10 cellular contexts compared by ENCODE assay signal in the genomic region with DNA sequence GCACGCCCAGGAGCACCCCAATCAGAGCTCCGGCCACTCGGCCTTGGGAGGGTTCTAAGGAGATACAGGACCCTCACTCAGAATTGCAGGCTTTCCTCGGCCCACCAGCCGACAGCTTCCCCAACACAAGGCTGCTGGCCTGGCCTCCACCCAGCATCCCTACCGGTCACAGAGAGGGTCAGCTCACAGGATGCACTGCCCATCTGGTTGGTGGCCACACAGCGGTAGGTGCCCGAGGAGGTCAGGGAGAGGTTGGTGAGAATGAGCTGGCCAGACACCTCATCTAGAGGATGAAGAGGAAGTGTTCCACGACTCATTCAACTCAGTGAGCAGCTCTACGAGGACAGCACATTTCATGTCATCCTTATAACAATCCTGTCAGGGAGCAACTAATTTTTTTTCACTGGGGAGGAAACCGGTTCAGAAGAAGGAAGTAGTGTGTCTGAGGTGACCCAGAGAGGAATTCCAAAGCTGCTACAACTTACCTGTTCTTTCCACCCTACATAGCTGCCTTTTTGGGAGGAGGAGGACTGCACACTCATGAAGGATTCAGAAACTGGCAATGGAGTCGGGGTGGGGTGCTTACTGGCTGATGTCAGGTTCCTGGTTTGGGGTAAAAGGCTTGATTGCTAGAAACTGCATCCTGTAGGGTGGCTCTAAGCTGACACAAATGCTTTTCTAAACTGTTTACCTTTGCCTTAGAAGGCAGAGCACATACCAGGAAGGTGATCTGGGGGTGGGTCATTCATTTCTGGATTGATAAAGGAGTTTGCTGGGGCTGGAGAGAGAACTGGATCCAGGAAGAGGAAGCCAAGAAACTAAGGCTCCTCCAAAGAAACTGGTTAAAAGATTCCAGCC. TPM values are rescaled to one million over a fixed set of nuclear protein-coding genes. Genes with fewer than 3 reads are reported as not detected.
DNase-seq lines count a peak whose midpoint lies in the region; ATAC-seq and TF ChIP-seq lines count a peak whose summit lies in the region.
"Had no signal": no experiment of that assay in that cellular context is flagged by ENCODE, and none has a peak within 500 bp of the region (broad histone marks: within the 10 kb centered on the region; RNA-seq: fewer than 3 reads in every experiment).

No MANE protein-coding gene starts in this region.

- peak overlapping the region in 7 of 10 donors; percentile 3 to 78 (median 46) for H3K27ac Mint-ChIP-seq in naive thymus-derived CD8-positive, alpha-beta T cell

- H3K4me3 Mint-ChIP-seq in naive thymus-derived CD8-positive, alpha-beta T cell: peak overlapping the region in 4 of 10 donors; percentile 10 to 49 (median 27)

- ATAC-seq in naive thymus-derived CD8-positive, alpha-beta T cell: no peak
- no peak for ATAC-seq in GM21360 (IDR thresholded peaks at IDR 0.05; ENCODE audit: unreplicated experiment)

- POLR2A ChIA-PET in naive thymus-derived CD8-positive, alpha-beta T cell (lab: Charles Lee): interaction anchor here (1.1 to 1.3 kb wide), 2 partner anchors 9 to 52 kb away, joined by 4 to 5 read pairs; a partner anchor contains a TSS

- no peak overlapping the region for H3K4me3 ChIP-seq in choroid plexus epithelial cell (ENCODE audit: low read depth, low read length)
- H3K4me3 ChIP-seq: suprapubic skin had no signal

- peaks cover 5 to 39% (median 20%) of the 10 kb centered on the region in 4 donors for H3K4me1 Mint-ChIP-seq in naive thymus-derived CD8-positive, alpha-beta T cell

- no peaks in the 10 kb centered on the region for H3K9me3 Mint-ChIP-seq in naive thymus-derived CD8-positive, alpha-beta T cell

- peaks cover 0 to 3% (median 2%) of the 10 kb centered on the region in 5 donors for H3K27me3 Mint-ChIP-seq in naive thymus-derived CD8-positive, alpha-beta T cell

- H3K36me3 Mint-ChIP-seq in naive thymus-derived CD8-positive, alpha-beta T cell: no peaks in the 10 kb centered on the region

- no peak for TF ChIP-seq CTCF in choroid plexus epithelial cell (conservative IDR thresholded peaks at IDR 0.05; ENCODE audit: low read depth, low read length)

- DNase-seq in CD1c-positive myeloid dendritic cell (ENCODE audit: extremely low spot score) (peak; percentile 63), HS-5 (ENCODE audit: low read depth) (peak; percentile 45), choroid plexus epithelial cell (ENCODE audit: low read depth) (peak; percentile 41), NCI-H1436 treated with DMSO at 0.1 percent for 48 hours (lab: John Stamatoyannopoulos, UW) (no peak), GM19240 (ENCODE audit: insufficient read length, low spot score) (no peak), NCI-H2081 (lab: John Stamatoyannopoulos, UW) (no peak)
- no peak for DNase-seq in naive thymus-derived CD8-positive, alpha-beta T cell
- DNase-seq: NCI-H2171 had no signal

RNA-seq across cellular contexts. Expression of a gene that starts 3.3 kb away (rescaled TPM):
- 1 to 10 TPM; 1.8 to 2.0 TPM for total RNA-seq in naive thymus-derived CD8-positive, alpha-beta T cell
- polyA plus RNA-seq in naive thymus-derived CD8-positive, alpha-beta T cell: under 1 TPM; 0.28 to 0.44 (median 0.34) TPM

RNA-seq across cellular contexts. Expression of a gene that starts 9.0 kb away (rescaled TPM):
- total RNA-seq in naive thymus-derived CD8-positive, alpha-beta T cell: under 1 TPM; 0.68 to 0.69 TPM
- polyA plus RNA-seq in naive thymus-derived CD8-positive, alpha-beta T cell: under 1 TPM in 2 of 3 donors, not detected in 1; 0.14 to 0.20 TPM

RNA-seq across cellular contexts. Expression of a gene that starts 13.4 kb away (rescaled TPM):
- 1 to 10 TPM; 2.8 to 3.0 TPM for total RNA-seq in naive thymus-derived CD8-positive, alpha-beta T cell
- polyA plus RNA-seq in naive thymus-derived CD8-positive, alpha-beta T cell: 1 to 10 TPM; 1.9 to 2.6 (median 2.5) TPM

RNA-seq across cellular contexts. Expression of a gene that starts 51.5 kb away (rescaled TPM):
- 10 to 100 TPM; 23.0 to 25.5 TPM for total RNA-seq in naive thymus-derived CD8-positive, alpha-beta T cell
- 1 to 10 TPM; 3.5 to 4.2 (median 4.0) TPM for polyA plus RNA-seq in naive thymus-derived CD8-positive, alpha-beta T cell

Comparison
In these comparisons a context has a peak if more than half of its experiments do, and no peak if none do; other contexts are left out.
1. DNase-seq: peak in CD1c-positive myeloid dendritic cell (single experiment), HS-5 (single experiment) and choroid plexus epithelial cell (single experiment); none in naive thymus-derived CD8-positive, alpha-beta T cell (0 of 10), NCI-H1436 treated with DMSO at 0.1 percent for 48 hours (single experiment), GM19240 (single experiment) and NCI-H2081 (0 of 2).